ENCODE assay signal across 16 cellular contexts in genomic region chr1:24911651-24912144, GRCh38. TPM values are rescaled to one million over a fixed set of nuclear protein-coding genes. Genes with fewer than 3 reads are reported as not detected.
A peak's percentile ranks its signal among the peaks of the same experiment; 100 is the strongest.
DNase-seq lines count a peak whose midpoint lies in the region; ATAC-seq, FAIRE-seq and TF ChIP-seq lines count a peak whose summit lies in the region.
"Had no signal": no experiment of that assay in that cellular context is flagged by ENCODE, and none has a peak within 500 bp of the region (broad histone marks: within the 10 kb centered on the region; RNA-seq: fewer than 3 reads in every experiment).

No MANE protein-coding gene starts in this region.

- TF ChIP-seq EP300 in HepG2 (IDR thresholded peaks at IDR 0.05; ENCODE audit: low read depth in 2 of 2, low read length in 2 of 2): no peak
- no peak for TF ChIP-seq EP300 in HepG2 (CRISPR knock-in tag; IDR thresholded peaks at IDR 0.05; ENCODE audit: borderline replicate concordance)
- TF ChIP-seq EP300 in gastroesophageal sphincter (IDR thresholded peaks at IDR 0.05): no peak

- in situ Hi-C loops in HepG2 (cut with HindIII; ENCODE audit: extremely low pct_ligation_motif_present, low pct_unique_long_range_greater_than_20kb): no loop called here

- POLR2A ChIA-PET in HepG2 (lab: Yijun Ruan, JAX): interaction anchor here (1.2 to 1.4 kb wide), 4 partner anchors 13 to 320 kb away, joined by 3 to 5 read pairs (median 4); partner anchors contain the start of gene SYF2

- H3K27me3 ChIP-seq in HepG2 (ENCODE audit: control insufficient read depth in 1 of 2, insufficient read depth in 2 of 2, low read length in 2 of 2) (no peaks in the 10 kb centered on the region), gastroesophageal sphincter (peaks cover 15% of the 10 kb centered on the region)

- H2AFZ ChIP-seq in HepG2 (ENCODE audit: low read length): no peak overlapping the region

- BruUV-seq in HepG2 (replicated peaks; lab: Mats Ljungman, UMichigan): no TSS peak

- peak overlapping the region; percentile 47 to 70 for H3K4me3 Mint-ChIP-seq in activated T-cell treated with anti-CD3 and anti-CD28 coated beads, Interleukin-2, amount 50 U/mL, for 72 hours
- H3K4me3 Mint-ChIP-seq in activated T-helper 1 cell treated with anti-CD3 and anti-CD28 coated beads, Interleukin-12 subunit alpha, Interleukin-12 subunit beta, Interleukin-2, Interleukin-4 antibody, amounts not matched to agents 30 ng/mL and 10 ng/mL and 1 ng/mL, durations not matched to agents 14 hours and 24 hours and 36 hours: no peak overlapping the region

- no peaks in the 10 kb centered on the region for H3K27me3 Mint-ChIP-seq in activated T-cell treated with anti-CD3 and anti-CD28 coated beads, Interleukin-2, amount 50 U/mL, for 72 hours (ENCODE audit: low read depth)
- no peaks in the 10 kb centered on the region for H3K27me3 Mint-ChIP-seq in activated T-helper 1 cell treated with anti-CD3 and anti-CD28 coated beads, Interleukin-12 subunit alpha, Interleukin-12 subunit beta, Interleukin-2, Interleukin-4 antibody, amounts not matched to agents 30 ng/mL and 10 ng/mL and 1 ng/mL, durations not matched to agents 14 hours and 24 hours and 36 hours (ENCODE audit: insufficient read depth)

- H3K36me3 Mint-ChIP-seq in activated T-cell treated with anti-CD3 and anti-CD28 coated beads, Interleukin-2, amount 50 U/mL, for 72 hours (ENCODE audit: insufficient read depth in 2 of 2): peaks cover 30 to 36% of the 10 kb centered on the region in 2 donors
- peaks cover 55% of the 10 kb centered on the region for H3K36me3 Mint-ChIP-seq in activated T-helper 1 cell treated with anti-CD3 and anti-CD28 coated beads, Interleukin-12 subunit alpha, Interleukin-12 subunit beta, Interleukin-2, Interleukin-4 antibody, amounts not matched to agents 30 ng/mL and 10 ng/mL and 1 ng/mL, durations not matched to agents 14 hours and 24 hours and 36 hours (ENCODE audit: low read depth)

- no peaks in the 10 kb centered on the region for H4K20me1 ChIP-seq in HepG2 (ENCODE audit: insufficient read depth, low read length)

- FAIRE-seq in HepG2 (lab: Jason Lieb, UNC): no peak
- FAIRE-seq in GM12891 (lab: Jason Lieb, UNC): no peak
- FAIRE-seq: colon had no signal

- TF ChIP-seq POLR2A in HepG2 (IDR thresholded peaks at IDR 0.05; ENCODE audit: insufficient read depth in 1 of 2, low read depth in 2 of 2, low read length in 2 of 2) (no peak), GM12891 (IDR thresholded peaks at IDR 0.05; ENCODE audit: low read depth, low read length) (no peak), gastroesophageal sphincter (IDR thresholded peaks at IDR 0.05) (no peak)

- H3K27ac ChIP-seq in HepG2 (ENCODE audit: extremely low read length, insufficient read depth, low read length) (peak overlapping the region; percentile 89), substantia nigra (ENCODE audit: low read depth, low read length, poor library complexity, severe bottlenecking) (no peak overlapping the region), gastroesophageal sphincter (no peak overlapping the region)
- H3K27ac ChIP-seq: VCaP had no signal

- peak overlapping the region in 1 of 3 experiments; percentile 60; a peak in 1 of 6 replicates for H3K4me3 ChIP-seq in HepG2 (replicated peaks in 1 of 3; ENCODE audit: insufficient read depth in 1 of 3, low read depth in 2 of 3, low read length in 3 of 3)
- H3K4me3 ChIP-seq in gastroesophageal sphincter: no peak overlapping the region
- H3K4me3 ChIP-seq: esophagus muscularis mucosa, lung had no signal

- no peaks in the 10 kb centered on the region for H3K9me3 Mint-ChIP-seq in activated T-cell treated with anti-CD3 and anti-CD28 coated beads, Interleukin-2, amount 50 U/mL, for 72 hours
- H3K9me3 Mint-ChIP-seq in activated T-helper 1 cell treated with anti-CD3 and anti-CD28 coated beads, Interleukin-12 subunit alpha, Interleukin-12 subunit beta, Interleukin-2, Interleukin-4 antibody, amounts not matched to agents 30 ng/mL and 10 ng/mL and 1 ng/mL, durations not matched to agents 14 hours and 24 hours and 36 hours: no peaks in the 10 kb centered on the region

- no peak for DNase-seq in activated T-cell treated with anti-CD3 and anti-CD28 coated beads, Interleukin-2, amount 50 U/mL, for 72 hours
- DNase-seq in activated T-cell treated with anti-CD3 and anti-CD28 coated beads for 4 hours (no peak), HepG2 (ENCODE audit: low spot score) (no peak), substantia nigra (lab: John Stamatoyannopoulos, UW) (peak in 25 of 49 donors; percentile 5 to 64 (median 22)), GM12891 (ENCODE audit: insufficient read length, low spot score) (no peak)
- no peak for DNase-seq in activated T-helper 1 cell treated with anti-CD3 and anti-CD28 coated beads, Interleukin-12 subunit alpha, Interleukin-12 subunit beta, Interleukin-2, Interleukin-4 antibody, amounts not matched to agents 30 ng/mL and 10 ng/mL and 1 ng/mL, durations not matched to agents 14 hours and 24 hours and 36 hours (ENCODE audit: low spot score)
- DNase-seq: DMS153, NCI-H2029 treated with DMSO at 0.1 percent for 48 hours, Right ventricle myocardium superior had no signal

- H3K4me1 Mint-ChIP-seq in activated T-cell treated with anti-CD3 and anti-CD28 coated beads, Interleukin-2, amount 50 U/mL, for 72 hours (ENCODE audit: low read depth): peaks cover 56% of the 10 kb centered on the region
- peaks cover 33% of the 10 kb centered on the region for H3K4me1 Mint-ChIP-seq in activated T-helper 1 cell treated with anti-CD3 and anti-CD28 coated beads, Interleukin-12 subunit alpha, Interleukin-12 subunit beta, Interleukin-2, Interleukin-4 antibody, amounts not matched to agents 30 ng/mL and 10 ng/mL and 1 ng/mL, durations not matched to agents 14 hours and 24 hours and 36 hours (ENCODE audit: low read depth)

- no peaks in the 10 kb centered on the region for H3K79me2 ChIP-seq in HepG2 (ENCODE audit: insufficient read depth, low read length)

- ATAC-seq in activated T-cell treated with anti-CD3 and anti-CD28 coated beads, Interleukin-2, amount 50 U/mL, for 72 hours (replicated peaks in 1 of 2): no peak
- ATAC-seq in HepG2: no peak
- ATAC-seq in gastroesophageal sphincter: no peak
- no peak for ATAC-seq in GM21529 (IDR thresholded peaks at IDR 0.05; ENCODE audit: unreplicated experiment)

- CTCF ChIA-PET in HepG2 (lab: Yijun Ruan, JAX; ENCODE audit: low intra/inter-chr PET ratio, low total read pairs): no interaction called here

- intact Hi-C loops in activated T-helper 1 cell treated with anti-CD3 and anti-CD28 coated beads, Interleukin-12 subunit alpha, Interleukin-12 subunit beta, Interleukin-2, Interleukin-4 antibody, amounts not matched to agents 30 ng/mL and 10 ng/mL and 1 ng/mL, durations not matched to agents 14 hours and 24 hours and 36 hours (cut with micrococcal nuclease): loop anchor here (2.0 kb wide), 1 partner anchor 13 kb away; no protein-coding TSS in a partner anchor
- intact Hi-C loops in HepG2 (cut with micrococcal nuclease; ENCODE audit: unreplicated experiment): no loop called here

- peak overlapping the region; percentile 68 for H3K9ac ChIP-seq in HepG2 (ENCODE audit: insufficient read depth, low read depth, low read length)

- peak overlapping the region; percentile 85 for H3K27ac Mint-ChIP-seq in activated T-cell treated with anti-CD3 and anti-CD28 coated beads, Interleukin-2, amount 50 U/mL, for 72 hours
- peak overlapping the region; percentile 83 for H3K27ac Mint-ChIP-seq in activated T-helper 1 cell treated with anti-CD3 and anti-CD28 coated beads, Interleukin-12 subunit alpha, Interleukin-12 subunit beta, Interleukin-2, Interleukin-4 antibody, amounts not matched to agents 30 ng/mL and 10 ng/mL and 1 ng/mL, durations not matched to agents 14 hours and 24 hours and 36 hours

- peaks cover 82% of the 10 kb centered on the region for H3K4me1 ChIP-seq in HepG2 (ENCODE audit: insufficient read depth, low read length)
- peaks cover 0 to 9% (median 0%) of the 10 kb centered on the region in 3 donors for H3K4me1 ChIP-seq in gastroesophageal sphincter

- TF ChIP-seq RAD21 in HepG2 (CRISPR knock-in tag; IDR thresholded peaks at IDR 0.05): no peak

- no peaks in the 10 kb centered on the region for H3K9me3 ChIP-seq in HepG2 (ENCODE audit: low read length)
- H3K9me3 ChIP-seq in gastroesophageal sphincter: no peaks in the 10 kb centered on the region
- H3K9me3 ChIP-seq: esophagus muscularis mucosa had no signal

- H3K4me2 ChIP-seq in HepG2 (ENCODE audit: low read depth, low read length): peak overlapping the region; percentile 87

- TF ChIP-seq CTCF in HepG2 (CRISPR knock-in tag; IDR thresholded peaks at IDR 0.05) (no peak), gastroesophageal sphincter (IDR thresholded peaks at IDR 0.05) (no peak)

- 72% methylated on average over 18 of the region's 19 CpGs for WGBS in HepG2 (ENCODE audit: low lambda C conversion rate)
- no CpG with 5 or more reads among the region's 19 CpGs for WGBS in gastroesophageal sphincter (ENCODE audit: low coverage in 1 of 2), 2 donors

- H3K36me3 ChIP-seq in HepG2 (replicated peaks in 1 of 2; ENCODE audit: control insufficient read depth in 1 of 2, insufficient read depth in 2 of 2, low read length in 2 of 2) (no peaks in the 10 kb centered on the region), gastroesophageal sphincter (no peaks in the 10 kb centered on the region)
- H3K36me3 ChIP-seq: esophagus muscularis mucosa had no signal

RNA-seq across cellular contexts. Expression of gene RUNX3, which starts 18.4 kb away (rescaled TPM):
- total RNA-seq in activated T-cell treated with anti-CD3 and anti-CD28 coated beads, Interleukin-2, amount 50 U/mL, for 72 hours: 100 to 1,000 TPM; 254 to 298 TPM
- 133 and 140 TPM in 2 replicates for total RNA-seq in activated T-helper 1 cell treated with anti-CD3 and anti-CD28 coated beads, Interleukin-12 subunit alpha, Interleukin-12 subunit beta, Interleukin-2, Interleukin-4 antibody, amounts not matched to agents 30 ng/mL and 10 ng/mL and 1 ng/mL, durations not matched to agents 14 hours and 24 hours and 36 hours
- total RNA-seq in HepG2 (2016; rRNA removed; fragmentation: Illumina TruSeq; extraction: Trizol): 0.04 TPM in 1 of 2 replicates, not detected in the other
- total RNA-seq in HepG2 (2016; cell fraction: cytosol; rRNA removed; fragmentation: Illumina TruSeq; extraction: Trizol; ENCODE audit: low read depth): not detected in 2 replicates
- total RNA-seq in HepG2 (2016; cell fraction: insoluble cytoplasmic fraction; rRNA removed; fragmentation: Illumina TruSeq; extraction: Trizol): 0.04 and 0.06 TPM in 2 replicates
- 0.07 TPM in 1 of 2 replicates, not detected in the other for total RNA-seq in HepG2 (2016; cell fraction: membrane; rRNA removed; fragmentation: Illumina TruSeq; extraction: Trizol)
- not detected in 2 replicates for total RNA-seq in HepG2 (2016; cell fraction: nucleus; rRNA removed; fragmentation: Illumina TruSeq; extraction: Trizol)
- polyA plus RNA-seq in HepG2 (2011; rRNA removed): 0.17 and 0.22 TPM in 2 replicates
- polyA plus RNA-seq in HepG2 (2011; cell fraction: cytosol; rRNA removed): 0.12 and 0.21 TPM in 2 replicates
- polyA plus RNA-seq in HepG2 (2011; cell fraction: nucleus; rRNA removed): 0.26 and 0.35 TPM in 2 replicates
- 0.67 and 0.68 TPM in 2 replicates for polyA plus RNA-seq in HepG2 (2012)
- 0.07 TPM in 1 of 2 replicates, not detected in the other for polyA plus RNA-seq in HepG2 (2016; cell fraction: cytosol; fragmentation: Illumina TruSeq; extraction: Trizol; ENCODE audit: low read depth)
- polyA plus RNA-seq in HepG2 (2016; cell fraction: insoluble cytoplasmic fraction; fragmentation: Illumina TruSeq; extraction: Trizol; ENCODE audit: low read depth): 0.05 and 0.15 TPM in 2 replicates
- 0.09 and 0.14 TPM in 2 replicates for polyA plus RNA-seq in HepG2 (2016; cell fraction: membrane; fragmentation: Illumina TruSeq; extraction: Trizol; ENCODE audit: low read depth)
- polyA plus RNA-seq in HepG2 (2016; cell fraction: nucleus; fragmentation: Illumina TruSeq; extraction: Trizol; ENCODE audit: insufficient read depth, low read depth): 0.19 TPM in 1 of 2 replicates, not detected in the other
- 0.74 TPM in 1 of 2 replicates, not detected in the other for polyA minus RNA-seq in HepG2 (2011; rRNA and poly(A)+ RNA removed; ENCODE audit: low replicate concordance)
- polyA minus RNA-seq in HepG2 (2011; cell fraction: cytosol; rRNA and poly(A)+ RNA removed): 0.18 and 0.89 TPM in 2 replicates
- polyA minus RNA-seq in HepG2 (2011; cell fraction: nucleus; rRNA and poly(A)+ RNA removed): 0.12 TPM in 1 of 2 replicates, not detected in the other
- 82.2 TPM for polyA plus RNA-seq in GM12891 (2012; ENCODE audit: low read depth, missing spikeins)
- total RNA-seq in gastroesophageal sphincter: 1 to 10 TPM in 2 of 4 donors, under 1 TPM in 2; 0.62 to 2.0 (median 1.3) TPM
- total RNA-seq: osteocyte had no signal

Comparison
In these comparisons a context has a peak if more than half of its experiments do, and no peak if none do; other contexts are left out.
1. DNase-seq: peak in substantia nigra (25 of 49); none in activated T-cell treated with anti-CD3 and anti-CD28 coated beads, Interleukin-2, amount 50 U/mL, for 72 hours (0 of 2), activated T-cell treated with anti-CD3 and anti-CD28 coated beads for 4 hours (single experiment), activated T-helper 1 cell treated with anti-CD3 and anti-CD28 coated beads, Interleukin-12 subunit alpha, Interleukin-12 subunit beta, Interleukin-2, Interleukin-4 antibody, amounts not matched to agents 30 ng/mL and 10 ng/mL and 1 ng/mL, durations not matched to agents 14 hours and 24 hours and 36 hours (single experiment), HepG2 (single experiment) and GM12891 (single experiment).
2. RNA of gene RUNX3, which starts 18.4 kb away (total RNA-seq): 254 to 298 TPM in activated T-cell treated with anti-CD3 and anti-CD28 coated beads, Interleukin-2, amount 50 U/mL, for 72 hours and 133 to 140 TPM in activated T-helper 1 cell treated with anti-CD3 and anti-CD28 coated beads, Interleukin-12 subunit alpha, Interleukin-12 subunit beta, Interleukin-2, Interleukin-4 antibody, amounts not matched to agents 30 ng/mL and 10 ng/mL and 1 ng/mL, durations not matched to agents 14 hours and 24 hours and 36 hours; 0.62 to 2.0 TPM in gastroesophageal sphincter and 0.04 to 0.07 TPM in HepG2; every median in the first group is over 10 times any median in the second.